Comparison of ENCODE assay signal across 1 cellular context in the genomic region with DNA sequence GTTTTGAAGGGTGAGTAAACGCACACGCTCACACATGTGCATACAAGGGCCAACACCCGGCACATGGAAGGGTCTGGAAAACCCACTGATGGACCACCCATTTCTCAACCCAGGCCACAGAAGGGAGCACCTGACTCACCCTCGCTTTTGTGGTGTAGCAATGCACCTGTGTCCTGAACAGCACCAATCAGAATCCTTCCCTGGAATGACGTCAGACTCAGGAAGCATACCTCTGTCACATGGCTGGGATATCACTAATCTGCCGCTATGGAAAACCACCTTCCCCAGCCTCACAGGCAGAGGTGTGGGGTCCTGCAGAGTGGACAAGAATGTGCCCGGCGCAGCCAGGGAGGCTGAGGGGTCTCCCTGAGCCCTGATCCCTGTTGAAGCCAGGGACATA.
TF ChIP-seq lines count a peak whose summit lies in the region.

No MANE protein-coding gene starts in this region.

TF ChIP-seq in HepG2, 621 proteins besides CTCF, POLR2A, EP300 and RAD21:
- no peak for TF ChIP-seq ZNF605 (CRISPR knock-in tag; IDR thresholded peaks at IDR 0.05)
- no peak for TF ChIP-seq ZFP36L1 (CRISPR knock-in tag; IDR thresholded peaks at IDR 0.05)
- TF ChIP-seq ZBTB7B (CRISPR knock-in tag; IDR thresholded peaks at IDR 0.05): no peak
- TF ChIP-seq ATF7 (IDR thresholded peaks at IDR 0.05): peak; percentile 74
- TF ChIP-seq ATF7 (CRISPR knock-in tag; IDR thresholded peaks at IDR 0.05): no peak
- TF ChIP-seq, protein P1, sequence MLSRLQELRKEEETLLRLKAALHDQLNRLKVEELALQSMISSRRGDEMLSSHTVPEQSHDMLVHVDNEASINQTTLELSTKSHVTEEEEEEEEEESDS (CRISPR knock-in tag; IDR thresholded peaks at IDR 0.05; ENCODE audit: borderline replicate concordance): no peak
- TF ChIP-seq, protein P2, sequence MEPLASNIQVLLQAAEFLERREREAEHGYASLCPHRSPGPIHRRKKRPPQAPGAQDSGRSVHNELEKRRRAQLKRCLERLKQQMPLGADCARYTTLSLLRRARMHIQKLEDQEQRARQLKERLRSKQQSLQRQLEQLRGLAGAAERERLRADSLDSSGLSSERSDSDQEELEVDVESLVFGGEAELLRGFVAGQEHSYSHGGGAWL (CRISPR knock-in tag; IDR thresholded peaks at IDR 0.05): no peak
- TF ChIP-seq CREB1 (IDR thresholded peaks at IDR 0.05): peak; percentile 84
- no peak for TF ChIP-seq CREB1 (CRISPR knock-in tag; IDR thresholded peaks at IDR 0.05)
- no peak for TF ChIP-seq MTF1 (CRISPR knock-in tag; IDR thresholded peaks at IDR 0.05)
- no peak for TF ChIP-seq KLF16 (CRISPR knock-in tag; IDR thresholded peaks at IDR 0.05)
- no peak for TF ChIP-seq ZKSCAN8 (CRISPR knock-in tag; IDR thresholded peaks at IDR 0.05; ENCODE audit: borderline replicate concordance)
- TF ChIP-seq, protein P3, sequence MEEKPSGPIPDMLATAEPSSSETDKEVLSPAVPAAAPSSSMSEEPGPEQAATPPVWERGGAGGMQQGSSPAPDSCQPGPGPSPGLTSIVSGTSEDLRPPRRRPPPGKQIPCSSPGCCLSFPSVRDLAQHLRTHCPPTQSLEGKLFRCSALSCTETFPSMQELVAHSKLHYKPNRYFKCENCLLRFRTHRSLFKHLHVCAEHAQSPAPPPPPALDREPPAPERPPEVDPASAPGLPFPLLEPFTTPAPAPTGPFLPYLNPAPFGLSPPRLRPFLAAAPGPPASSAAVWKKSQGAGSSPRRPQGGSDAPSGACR (CRISPR knock-in tag; IDR thresholded peaks at IDR 0.05): no peak
- no peak for TF ChIP-seq ZNF83 (CRISPR knock-in tag; IDR thresholded peaks at IDR 0.05; ENCODE audit: borderline replicate concordance)
- TF ChIP-seq, protein P4, sequence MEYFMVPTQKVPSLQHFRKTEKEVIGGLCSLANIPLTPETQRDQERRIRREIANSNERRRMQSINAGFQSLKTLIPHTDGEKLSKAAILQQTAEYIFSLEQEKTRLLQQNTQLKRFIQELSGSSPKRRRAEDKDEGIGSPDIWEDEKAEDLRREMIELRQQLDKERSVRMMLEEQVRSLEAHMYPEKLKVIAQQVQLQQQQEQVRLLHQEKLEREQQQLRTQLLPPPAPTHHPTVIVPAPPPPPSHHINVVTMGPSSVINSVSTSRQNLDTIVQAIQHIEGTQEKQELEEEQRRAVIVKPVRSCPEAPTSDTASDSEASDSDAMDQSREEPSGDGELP (IDR thresholded peaks at IDR 0.05; ENCODE audit: borderline replicate concordance, low read depth): no peak
- TF ChIP-seq, protein P5, sequence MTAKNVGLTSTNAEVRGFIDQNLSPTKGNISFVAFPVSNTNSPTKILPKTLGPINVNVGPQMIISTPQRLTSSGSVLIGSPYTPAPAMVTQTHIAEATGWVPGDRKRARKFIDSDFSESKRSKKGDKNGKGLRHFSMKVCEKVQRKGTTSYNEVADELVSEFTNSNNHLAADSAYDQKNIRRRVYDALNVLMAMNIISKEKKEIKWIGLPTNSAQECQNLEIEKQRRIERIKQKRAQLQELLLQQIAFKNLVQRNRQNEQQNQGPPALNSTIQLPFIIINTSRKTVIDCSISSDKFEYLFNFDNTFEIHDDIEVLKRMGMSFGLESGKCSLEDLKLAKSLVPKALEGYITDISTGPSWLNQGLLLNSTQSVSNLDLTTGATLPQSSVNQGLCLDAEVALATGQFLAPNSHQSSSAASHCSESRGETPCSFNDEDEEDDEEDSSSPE (CRISPR knock-in tag; IDR thresholded peaks at IDR 0.05): no peak
- TF ChIP-seq, protein P6, sequence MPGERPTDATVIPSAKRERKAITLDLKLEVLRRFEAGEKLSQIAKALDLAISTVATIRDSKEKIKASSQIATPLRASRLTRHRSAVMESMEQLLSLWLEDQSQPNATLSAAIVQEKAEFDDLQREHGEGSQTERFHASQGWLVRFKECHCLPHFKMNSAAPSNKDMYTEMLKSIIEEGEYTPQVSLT (CRISPR knock-in tag; IDR thresholded peaks at IDR 0.05; ENCODE audit: borderline replicate concordance, low read depth): no peak
- no peak for TF ChIP-seq KDM1A (CRISPR knock-in tag; IDR thresholded peaks at IDR 0.05)
